Comparison of ENCODE assay signal across 8 cellular contexts in genomic region chr5:140113699-140114263, GRCh38. TPM values are rescaled to one million over a fixed set of nuclear protein-coding genes. Genes with fewer than 3 reads are reported as not detected.
DNase-seq lines count a peak whose midpoint lies in the region; ATAC-seq and TF ChIP-seq lines count a peak whose summit lies in the region.

Gene PURA, plus strand, starts transcription at chr5:140114109. Its CDS starts 73 bp downstream, at chr5:140114182.

- peaks cover 73 to 82% (median 78%) of the 10 kb centered on the region in 3 donors for H3K4me1 Mint-ChIP-seq in T-cell

- TF ChIP-seq CTCF in GM13977 (IDR thresholded peaks at IDR 0.05; ENCODE audit: extremely low read depth, insufficient read depth, missing control alignments) = peak; percentile 12
- TF ChIP-seq CTCF in adrenal gland (IDR thresholded peaks at IDR 0.05) = no peak
- TF ChIP-seq CTCF in prostate gland (IDR thresholded peaks at IDR 0.05) = peak in 1 of 4 experiments; percentile 57

- ATAC-seq in HG02852 (IDR thresholded peaks at IDR 0.05; ENCODE audit: unreplicated experiment) (peak; percentile 86), T-cell (replicated peaks in 1 of 4) (peak; percentile 93 to 94 (median 94)), left cardiac atrium (peak; percentile 96)

- POLR2A ChIA-PET in T-cell (lab: Charles Lee) = interaction anchor here (0.6 to 0.8 kb wide), 2 partner anchors 808 to 1911 kb away, joined by 3 to 5 read pairs; no protein-coding TSS in a partner anchor

- H3K9me3 ChIP-seq in adrenal gland (replicated peaks in 1 of 3) = no peaks in the 10 kb centered on the region
- H3K9me3 ChIP-seq in prostate gland = no peaks in the 10 kb centered on the region

- peak within 1 kb of the TSS; percentile 93 for H3K27ac Mint-ChIP-seq in T-cell

- no peaks in the 10 kb centered on the region for H3K36me3 Mint-ChIP-seq in T-cell

- no peaks in the 10 kb centered on the region for H3K27me3 ChIP-seq in adrenal gland
- H3K27me3 ChIP-seq in prostate gland (replicated peaks; ENCODE audit: insufficient read depth) = no peaks in the 10 kb centered on the region

- no peaks in the 10 kb centered on the region for H3K36me3 ChIP-seq in adrenal gland (replicated peaks in 1 of 2)
- H3K36me3 ChIP-seq in prostate gland = no peaks in the 10 kb centered on the region

- no peaks in the 10 kb centered on the region for H3K9me3 Mint-ChIP-seq in T-cell

- peaks cover 27 to 84% of the 10 kb centered on the region in 2 donors for H3K4me1 ChIP-seq in adrenal gland (replicated peaks in 1 of 2)
- peaks cover 19% of the 10 kb centered on the region for H3K4me1 ChIP-seq in prostate gland (replicated peaks)

- in situ Hi-C loops in GM13977 (cut with MboI; ENCODE audit: low pct_unique_long_range_greater_than_20kb, low sequenced_read_pairs, unreplicated experiment) = no loop called here

- TF ChIP-seq POLR2A in adrenal gland (IDR thresholded peaks at IDR 0.05) (peak; percentile 86 to 92), prostate gland (IDR thresholded peaks at IDR 0.05) (peak; percentile 87)

- peaks cover 3 to 7% of the 10 kb centered on the region in 2 donors for H3K27me3 Mint-ChIP-seq in T-cell

- CTCF ChIA-PET in T-cell (lab: Charles Lee) = interaction anchor here (0.6 to 1.8 kb wide), 4 partner anchors 20 to 1329 kb away, joined by 3 to 9 read pairs (median 4); no protein-coding TSS in a partner anchor

- H3K27ac ChIP-seq in adrenal gland = peak within 1 kb of the TSS; percentile 71 to 99 (median 96)
- peak within 1 kb of the TSS; percentile 87 to 94 for H3K27ac ChIP-seq in prostate gland

- intact Hi-C loops in adrenal gland (cut with DNase I) = loop anchor here in 1 of 2 donors (5.0 kb wide), 1 partner anchor 34 kb away; no protein-coding TSS in a partner anchor
- intact Hi-C loops in left cardiac atrium (cut with DNase I) = no loop called here
- intact Hi-C loops in prostate gland (cut with DNase I) = loop anchor here (5.0 kb wide), 1 partner anchor 34 kb away; no protein-coding TSS in a partner anchor

- peak; percentile 97 for DNase-seq in GM13977 (ENCODE audit: low spot score)
- peak; percentile 92 for DNase-seq in NCI-H1436 (lab: John Stamatoyannopoulos, UW)
- peak; percentile 92 to 98 (median 97) for DNase-seq in T-cell
- peak; percentile 96 to 98 (median 97) for DNase-seq in adrenal gland
- peak; percentile 96 for DNase-seq in left cardiac atrium
- DNase-seq in prostate gland (ENCODE audit: low spot score) = peak; percentile 92
- peak; percentile 97 for DNase-seq in ureter (ENCODE audit: low spot score)

- H3K4me3 Mint-ChIP-seq in T-cell = peak within 1 kb of the TSS; percentile 90 to 93 (median 90)

- peak within 1 kb of the TSS; percentile 7 to 89 (median 63) for H3K4me3 ChIP-seq in adrenal gland
- H3K4me3 ChIP-seq in prostate gland = peak within 1 kb of the TSS; percentile 61 to 67

- WGBS in adrenal gland, 4 donors = 0 to 1% (median 0%) methylated on average over 2 to 60 of the region's 60 CpGs
- under 1% methylated on average over 45 of the region's 60 CpGs for WGBS in prostate gland

RNA-seq across cellular contexts. Expression of gene PURA, which starts in this region (rescaled TPM):
- total RNA-seq in T-cell = 10 to 100 TPM; 10.8 to 28.1 (median 25.3) TPM
- total RNA-seq in adrenal gland = 10 to 100 TPM; 19.0 to 37.0 (median 25.4) TPM
- 10 to 100 TPM in 1 of 3 donors, 1 to 10 TPM in 2; 4.9 to 14.0 (median 10.0) TPM for polyA plus RNA-seq in adrenal gland
- total RNA-seq in left cardiac atrium = 10 to 100 TPM; 27.3 to 27.4 TPM
- total RNA-seq in prostate gland = 10 to 100 TPM; 24.2 to 27.2 TPM
- 26.8 TPM for total RNA-seq in ureter

Comparison
In these comparisons a context has a peak if more than half of its experiments do, and no peak if none do; other contexts are left out.
1. Peak in every context shown above with its lines: DNase-seq, ATAC-seq, H3K4me3 ChIP-seq and H3K27ac ChIP-seq.